In genomic region chr20:51818479-51819008, GRCh38 we compare ENCODE assay signal across 2 cellular contexts.
A peak's percentile ranks its signal among the peaks of the same experiment; 100 is the strongest.
TF ChIP-seq lines count a peak whose summit lies in the region.

No MANE protein-coding gene starts in this region.

TF ChIP-seq in HepG2, 621 proteins besides CTCF, POLR2A, EP300 and RAD21 (continued from another document):
- TF ChIP-seq HNRNPK (IDR thresholded peaks at IDR 0.05; ENCODE audit: low read depth, low read length, poor library complexity, severe bottlenecking) (peak; percentile 38), ZNF12 (CRISPR knock-in tag; IDR thresholded peaks at IDR 0.05) (no peak), BRD4 (CRISPR knock-in tag; IDR thresholded peaks at IDR 0.05) (no peak), SRSF9 (IDR thresholded peaks at IDR 0.05; ENCODE audit: borderline replicate concordance, insufficient read depth, low read depth, low read length, poor library complexity, severe bottlenecking) (peak; percentile 99), NAIF1 (CRISPR knock-in tag; IDR thresholded peaks at IDR 0.05; ENCODE audit: borderline replicate concordance) (no peak), TP53 (CRISPR knock-in tag; conservative IDR thresholded peaks at IDR 0.05) (no peak), U2AF2 (IDR thresholded peaks at IDR 0.05; ENCODE audit: low read depth, low read length) (peak; percentile 96)

TF ChIP-seq in HEK293, 187 proteins besides CTCF, POLR2A, EP300 and RAD21:
- TF ChIP-seq PRDM1 (tag by site-specific recombination; IDR thresholded peaks at IDR 0.05), result peak; percentile 77
- peak; percentile 98 for TF ChIP-seq ZNF366 (tag by site-specific recombination; conservative IDR thresholded peaks at IDR 0.05)
- no peak for TF ChIP-seq ZNF341 (tag by site-specific recombination; IDR thresholded peaks at IDR 0.05; ENCODE audit: low read depth)
- TF ChIP-seq ZNF473 (tag by site-specific recombination; IDR thresholded peaks at IDR 0.05), result no peak
- no peak for TF ChIP-seq ZBTB49 (tag by site-specific recombination; IDR thresholded peaks at IDR 0.05; ENCODE audit: low read depth)
- no peak for TF ChIP-seq ZBTB8A (tag by site-specific recombination; IDR thresholded peaks at IDR 0.05)
- TF ChIP-seq ZNF175 (tag by site-specific recombination; IDR thresholded peaks at IDR 0.05), result no peak
- no peak for TF ChIP-seq BCL6B (tag by site-specific recombination; IDR thresholded peaks at IDR 0.05)
- no peak for TF ChIP-seq ZEB2 (tag by site-specific recombination; IDR thresholded peaks at IDR 0.05)
- TF ChIP-seq ZNF664 (tag by site-specific recombination; IDR thresholded peaks at IDR 0.05), result no peak
- 0 out of 2 replicates have a peak, but pooled peaks have one; percentile 13 for TF ChIP-seq ZFHX2 (tag by site-specific recombination; conservative IDR thresholded peaks at IDR 0.05)
- TF ChIP-seq ZNF362 (tag by site-specific recombination; IDR thresholded peaks at IDR 0.05), result no peak
- TF ChIP-seq ZSCAN4 (tag by site-specific recombination; IDR thresholded peaks at IDR 0.05), result no peak
TF ChIP-seq in HEK293: peak in this region for 3.
